In the genomic region with DNA sequence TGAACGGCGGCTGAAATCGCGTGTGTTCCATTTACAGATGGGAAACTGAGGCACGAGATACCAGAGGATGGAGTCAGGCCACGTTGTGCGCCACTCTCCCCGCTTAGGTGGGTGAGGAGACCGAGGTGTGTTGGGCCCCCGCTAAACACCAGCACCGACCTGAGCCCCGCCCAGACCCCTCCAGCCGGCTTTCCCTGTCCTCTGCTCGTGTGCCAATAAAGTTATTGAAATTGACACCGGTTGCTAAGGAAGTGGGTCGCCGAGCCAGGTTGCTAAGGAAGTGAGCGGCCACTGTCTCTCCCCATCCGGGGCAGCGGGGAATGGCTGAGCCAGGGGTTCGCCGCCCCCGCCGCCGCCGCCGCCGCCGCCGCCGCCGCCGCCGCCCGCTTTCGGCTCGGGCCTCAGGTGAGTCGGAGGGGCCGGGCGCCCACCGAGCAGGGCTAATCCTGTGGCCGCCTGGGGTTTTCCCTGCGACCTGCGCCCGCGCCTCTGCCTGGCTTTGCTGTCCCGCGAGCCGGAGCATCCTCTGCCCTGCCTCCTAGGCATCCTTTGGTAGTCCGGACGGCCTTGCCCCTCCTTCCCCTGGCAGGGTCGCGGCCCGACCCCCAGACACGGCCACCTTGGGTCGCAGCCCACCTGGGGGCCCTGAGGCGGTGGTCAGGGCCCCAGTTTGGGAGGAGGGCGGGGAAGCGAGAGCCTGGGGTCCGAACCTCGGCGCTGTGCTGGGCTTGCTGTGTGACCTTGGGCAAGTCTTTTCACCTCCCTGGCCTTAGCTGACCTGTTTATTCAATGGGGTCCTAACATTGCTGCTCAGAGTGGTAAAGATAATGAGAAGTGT, we compare ENCODE assay signal across 8 cellular contexts. TPM values are rescaled to one million over a fixed set of nuclear protein-coding genes. Genes with fewer than 3 reads are reported as not detected.
A peak's percentile ranks its signal among the peaks of the same experiment; 100 is the strongest.
DNase-seq lines count a peak whose midpoint lies in the region; ATAC-seq and TF ChIP-seq lines count a peak whose summit lies in the region.

A gene (plus strand): TSS at position 291 of the 838 bp plus-strand sequence. CDS start 32,127 bp downstream, outside the sequence.

- ATAC-seq in GM21390 (IDR thresholded peaks at IDR 0.05; ENCODE audit: unreplicated experiment), result peak; percentile 68

- H3K9ac ChIP-seq in HUES64 (ENCODE audit: low read depth, low read length), result peak within 1 kb of the TSS; percentile 73
- H3K9ac ChIP-seq in OCI-LY1 (ENCODE audit: low read length), result peak within 1 kb of the TSS; percentile 83

- TF ChIP-seq CTCF in OCI-LY1 (IDR thresholded peaks at IDR 0.05; ENCODE audit: low read length), result no peak
- no peak for TF ChIP-seq CTCF in endothelial cell (IDR thresholded peaks at IDR 0.05; ENCODE audit: unreplicated experiment)

- H3F3A ChIP-seq in OCI-LY1 (ENCODE audit: insufficient read depth, low read length), result no peaks in the 10 kb centered on the region

- H3K27ac ChIP-seq in HUES64 (ENCODE audit: low read depth, low read length) (no peak within 1 kb of the TSS; the same call in 1 of the 2 replicates), OCI-LY1 (ENCODE audit: low read depth, low read length, poor library complexity, severe bottlenecking) (peak within 1 kb of the TSS; percentile 21), mesodermal cell (ENCODE audit: low read depth, low read length, severe bottlenecking) (no peak within 1 kb of the TSS)

- H3K79me2 ChIP-seq in OCI-LY1 (ENCODE audit: insufficient read depth, low read length), result no peaks in the 10 kb centered on the region

- H3K9me3 Mint-ChIP-seq in endothelial cell (ENCODE audit: unreplicated experiment), result no peaks in the 10 kb centered on the region

- H3K4me3 Mint-ChIP-seq in endothelial cell (ENCODE audit: unreplicated experiment), result peak within 1 kb of the TSS; percentile 94

- peak within 1 kb of the TSS; percentile 92 for H3K4me2 ChIP-seq in OCI-LY1 (ENCODE audit: low read length)

- H2AFZ ChIP-seq in OCI-LY1 (ENCODE audit: low read length), result peak within 1 kb of the TSS; percentile 100

- H3K36me3 ChIP-seq in HUES64 (ENCODE audit: insufficient read depth, low read length) (peaks cover 3% of the 10 kb centered on the region; the same call in 1 of the 2 replicates), OCI-LY1 (ENCODE audit: insufficient read depth, low read length) (no peaks in the 10 kb centered on the region), mesodermal cell (ENCODE audit: control insufficient read depth, insufficient read depth, low read length) (peaks cover 21% of the 10 kb centered on the region)

- H3K27me3 Mint-ChIP-seq in endothelial cell (ENCODE audit: unreplicated experiment), result peaks cover 2% of the 10 kb centered on the region

- no peaks in the 10 kb centered on the region for H4K20me1 ChIP-seq in OCI-LY1 (ENCODE audit: insufficient read depth, low read length)

- peaks cover 8% of the 10 kb centered on the region for H3K36me3 Mint-ChIP-seq in endothelial cell (ENCODE audit: low read depth, unreplicated experiment)

- H3K9me3 ChIP-seq in HUES64 (ENCODE audit: insufficient read depth, low read depth, low read length), result peaks cover 2% of the 10 kb centered on the region; the same call in 1 of the 2 replicates
- H3K9me3 ChIP-seq in OCI-LY1 (ENCODE audit: low read length), result peaks cover 3% of the 10 kb centered on the region
- no peaks in the 10 kb centered on the region for H3K9me3 ChIP-seq in mesodermal cell (ENCODE audit: control insufficient read depth, low read length)

- H3K4me1 Mint-ChIP-seq in endothelial cell (ENCODE audit: unreplicated experiment), result peaks cover 12% of the 10 kb centered on the region

- H3K4me3 ChIP-seq in HUES64 (ENCODE audit: low read length) (peak within 1 kb of the TSS; percentile 87), OCI-LY1 (ENCODE audit: low read depth, low read length, poor library complexity, severe bottlenecking) (peak within 1 kb of the TSS; percentile 94), mesodermal cell (ENCODE audit: extremely low read depth, insufficient read depth, low read length, poor library complexity, severe bottlenecking) (peak within 1 kb of the TSS; percentile 71)

- DNase-seq in COLO668 (lab: John Stamatoyannopoulos, UW; ENCODE audit: unreplicated experiment) (peak; percentile 90), endothelial cell (ENCODE audit: low spot score) (peak; percentile 82)
- DNase-seq in activated CD8-positive, alpha-beta memory T cell treated with anti-CD3 and anti-CD28 coated beads, Interleukin-2, amount 50 U/mL, for 4 hours, result peak; percentile 82
- DNase-seq in stimulated activated CD8-positive, alpha-beta memory T cell treated with anti-CD3 and anti-CD28 coated beads, Interleukin-15, amount 100 ng/mL, for 1 hour (ENCODE audit: low read depth), result peak; percentile 73

- no peaks in the 10 kb centered on the region for H3K9me2 ChIP-seq in OCI-LY1 (ENCODE audit: low read depth, low read length)

- WGBS in HUES64, result 4% methylated on average over 62 of the region's 62 CpGs
- WGBS in mesodermal cell (ENCODE audit: insufficient coverage in 2 of 2), 2 experiments, result 8 to 13% methylated on average over 32 to 54 of the region's 62 CpGs

- peaks cover 5% of the 10 kb centered on the region; the same call in 1 of the 2 replicates for H3K4me1 ChIP-seq in HUES64 (ENCODE audit: insufficient read depth, low read length)
- peaks cover 23% of the 10 kb centered on the region for H3K4me1 ChIP-seq in OCI-LY1 (ENCODE audit: insufficient read depth, low read length, severe bottlenecking)
- H3K4me1 ChIP-seq in mesodermal cell (ENCODE audit: control insufficient read depth, insufficient read depth, low read length, poor library complexity, severe bottlenecking), result peaks cover 6% of the 10 kb centered on the region

- peak within 1 kb of the TSS; percentile 90 for H3K27ac Mint-ChIP-seq in endothelial cell (ENCODE audit: unreplicated experiment)

- H3K27me3 ChIP-seq in HUES64 (ENCODE audit: insufficient read depth, low read length) (no peaks in the 10 kb centered on the region), OCI-LY1 (ENCODE audit: insufficient read depth, low read length) (no peaks in the 10 kb centered on the region)

RNA-seq across cellular contexts. Expression of the gene that starts here (rescaled TPM):
- 16.9 TPM for polyA plus RNA-seq in HUES64 (2013, experiment 1 of 2)
- 17.8 TPM for polyA plus RNA-seq in HUES64 (2013, experiment 2 of 2)
- total RNA-seq in endothelial cell (ENCODE audit: unreplicated experiment), result 34.7 TPM
- 20.6 TPM for polyA plus RNA-seq in mesodermal cell (2013, experiment 1 of 2)
- 19.3 TPM for polyA plus RNA-seq in mesodermal cell (2013, experiment 2 of 2)
